Comparison of ENCODE assay signal across 2 cellular contexts in the genomic region with DNA sequence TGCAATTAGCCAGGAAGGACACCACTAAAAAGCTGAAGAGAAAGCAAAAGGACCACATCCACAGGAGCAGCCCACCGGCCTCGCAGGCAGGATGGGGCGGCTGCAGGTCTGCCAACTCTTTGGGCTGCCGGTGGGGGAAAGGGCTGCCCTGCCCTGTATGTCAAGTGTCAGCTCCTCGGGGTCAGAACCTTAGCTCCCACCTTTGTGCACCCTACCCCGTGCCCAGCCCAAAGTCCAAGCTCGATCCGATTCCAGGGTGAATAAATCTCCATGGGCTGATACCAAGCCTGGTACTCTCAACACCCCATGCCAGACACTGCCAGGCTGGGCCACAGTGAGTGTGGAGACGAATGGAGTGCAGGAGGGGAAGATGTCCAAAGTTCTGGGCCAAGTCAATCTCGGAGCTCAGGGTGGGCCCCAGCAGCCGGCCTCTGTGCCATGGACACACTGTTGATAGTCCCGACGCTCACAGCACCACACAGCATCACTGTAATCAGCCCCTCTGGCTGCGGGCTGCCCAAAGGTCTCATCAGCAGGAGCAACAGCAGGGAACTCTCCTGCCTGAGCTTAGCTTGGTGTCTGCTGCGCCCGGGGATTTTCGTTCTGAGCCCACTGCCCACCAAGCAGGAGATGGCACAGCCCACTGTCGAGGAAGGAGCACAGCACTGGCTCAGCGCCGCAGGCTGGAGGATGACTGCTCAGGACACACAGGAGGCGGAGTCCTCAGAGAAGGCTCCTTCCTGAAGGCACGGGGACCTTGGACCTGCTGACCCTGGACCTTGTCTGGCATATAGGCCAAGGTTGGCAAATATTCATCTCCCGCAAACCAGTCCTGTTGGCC.
TF ChIP-seq lines count a peak whose summit lies in the region.

No MANE protein-coding gene starts in this region.

TF ChIP-seq in IMR-90, 13 proteins besides CTCF, POLR2A, EP300 and RAD21:
- TF ChIP-seq NFE2L2 (IDR thresholded peaks at IDR 0.05; ENCODE audit: low read depth, low read length): no peak

TF ChIP-seq in H1, 55 proteins besides CTCF, POLR2A, EP300 and RAD21:
- TF ChIP-seq BRCA1 (IDR thresholded peaks at IDR 0.05; ENCODE audit: low read depth, low read length) (no peak), CBX5 (IDR thresholded peaks at IDR 0.05; ENCODE audit: low read depth, low read length) (no peak), CEBPB (IDR thresholded peaks at IDR 0.05; ENCODE audit: low read depth, low read length) (no peak), MAFK (IDR thresholded peaks at IDR 0.05; ENCODE audit: low read depth, low read length) (no peak), CBX8 (IDR thresholded peaks at IDR 0.05; ENCODE audit: borderline replicate concordance, low read depth, low read length) (no peak), CREB1 (IDR thresholded peaks at IDR 0.05) (no peak), SIX5 (IDR thresholded peaks at IDR 0.05; ENCODE audit: low read depth, low read length) (no peak)
- TF ChIP-seq, protein P1, sequence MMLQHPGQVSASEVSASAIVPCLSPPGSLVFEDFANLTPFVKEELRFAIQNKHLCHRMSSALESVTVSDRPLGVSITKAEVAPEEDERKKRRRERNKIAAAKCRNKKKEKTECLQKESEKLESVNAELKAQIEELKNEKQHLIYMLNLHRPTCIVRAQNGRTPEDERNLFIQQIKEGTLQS (IDR thresholded peaks at IDR 0.05; ENCODE audit: insufficient read depth, low read depth, low read length): no peak
TF ChIP-seq in H1: peak in this region for 0.
